10 cellular contexts compared by ENCODE assay signal in the genomic region with DNA sequence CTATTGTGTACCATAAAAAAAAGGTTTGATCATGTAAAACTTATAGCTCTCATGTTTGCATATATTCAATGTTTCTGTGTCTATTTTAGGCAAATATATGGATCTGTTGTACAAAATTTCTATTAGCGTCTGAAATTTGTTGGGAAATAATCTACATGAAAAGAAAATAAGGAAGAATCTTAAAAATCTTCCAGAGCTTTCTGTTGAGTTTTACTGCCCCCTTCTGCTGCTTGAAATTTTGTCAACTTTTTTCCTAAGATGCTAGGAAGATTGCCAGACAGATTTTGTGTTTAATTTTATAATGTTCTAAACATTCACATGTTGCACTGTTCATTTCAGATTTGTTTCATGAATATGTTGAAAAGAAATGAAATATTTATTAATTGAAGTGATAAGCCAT. TPM values are rescaled to one million over a fixed set of nuclear protein-coding genes. Genes with fewer than 3 reads are reported as not detected.
A peak's percentile ranks its signal among the peaks of the same experiment; 100 is the strongest.
DNase-seq lines count a peak whose midpoint lies in the region; ATAC-seq and TF ChIP-seq lines count a peak whose summit lies in the region.
"Had no signal": no experiment of that assay in that cellular context is flagged by ENCODE, and none has a peak within 500 bp of the region (broad histone marks: within the 10 kb centered on the region; RNA-seq: fewer than 3 reads in every experiment).

No MANE protein-coding gene starts in this region.

- H3K27ac ChIP-seq in GM23248 (peak overlapping the region; percentile 90), RWPE1 (no peak overlapping the region), epithelial cell of prostate (peak overlapping the region; percentile 99), stomach (peak overlapping the region in 1 of 5 donors; percentile 39)
- H3K27ac ChIP-seq: left lung had no signal

- POLR2A ChIA-PET in RWPE1 (lab: Yijun Ruan, JAX; ENCODE audit: low non-redundant PET), result no interaction called here

- H3K4me1 Mint-ChIP-seq in T-helper 17 cell, result peaks cover 10% of the 10 kb centered on the region

- ATAC-seq in T-helper 17 cell, result no peak
- ATAC-seq: activated T-cell treated with anti-CD3 and anti-CD28 coated beads, Interleukin-2, amount 50 U/mL, for 4 hours; left lung had no signal

- TF ChIP-seq EP300 in stomach (IDR thresholded peaks at IDR 0.05), result no peak

- H3K4me3 Mint-ChIP-seq in T-helper 17 cell, result no peak overlapping the region
- H3K4me3 Mint-ChIP-seq: activated T-cell treated with anti-CD3 and anti-CD28 coated beads, Interleukin-2, amount 50 U/mL, for 4 hours had no signal

- H3K4me1 ChIP-seq in GM23248 (ENCODE audit: insufficient read depth) (peaks cover 16% of the 10 kb centered on the region), stomach (peaks cover 0 to 23% (median 4%) of the 10 kb centered on the region in 4 donors)

- H3K9me2 ChIP-seq in GM23248 (ENCODE audit: insufficient read depth), result no peaks in the 10 kb centered on the region

- no peak for TF ChIP-seq POLR2A in stomach (IDR thresholded peaks at IDR 0.05)

- H3F3A ChIP-seq in GM23248 (ENCODE audit: insufficient read depth), result peaks cover 31% of the 10 kb centered on the region

- H3K4me3 ChIP-seq in GM23248 (peak overlapping the region; percentile 91), retinal pigment epithelial cell (ENCODE audit: low read length) (no peak overlapping the region), stomach (no peak overlapping the region)
- H3K4me3 ChIP-seq: left lung had no signal

- H3K27me3 ChIP-seq in GM23248 (replicated peaks; ENCODE audit: insufficient read depth), result no peaks in the 10 kb centered on the region
- H3K27me3 ChIP-seq in stomach, result peaks cover 0 to 11% (median 11%) of the 10 kb centered on the region in 3 donors

- H3K4me2 ChIP-seq in GM23248 (ENCODE audit: unreplicated experiment), result peak overlapping the region; percentile 89

- DNase-seq in GM23248 (peak; percentile 81), RWPE1 (ENCODE audit: low spot score) (no peak), epithelial cell of prostate (ENCODE audit: low read depth, low spot score) (no peak), retinal pigment epithelial cell (ENCODE audit: low read depth) (no peak), GOT3 (lab: John Stamatoyannopoulos, UW) (no peak), stomach (no peak), T-helper 17 cell (no peak)
- DNase-seq: activated T-cell treated with anti-CD3 and anti-CD28 coated beads, Interleukin-2, amount 50 U/mL, for 4 hours; left lung; stimulated activated CD8-positive, alpha-beta memory T cell treated with anti-CD3 and anti-CD28 coated beads, Interleukin-4, amount 100 ng/mL, for 48 hours had no signal

- peak; percentile 48 for TF ChIP-seq CTCF in RWPE1 (conservative IDR thresholded peaks at IDR 0.05; ENCODE audit: low read depth)
- TF ChIP-seq CTCF in retinal pigment epithelial cell (conservative IDR thresholded peaks at IDR 0.05; ENCODE audit: low read depth, low read length), result peak; percentile 40
- no peak for TF ChIP-seq CTCF in stomach (IDR thresholded peaks at IDR 0.05)

- H3K9ac ChIP-seq in GM23248, result peak overlapping the region; percentile 94

- CTCF ChIA-PET in RWPE1 (lab: Yijun Ruan, JAX), result interaction anchor here (0.5 to 1.5 kb wide), 4 partner anchors 72 to 870 kb away, joined by 3 to 4 read pairs (median 3); no protein-coding TSS in a partner anchor

- no peak overlapping the region for H3K27ac Mint-ChIP-seq in T-helper 17 cell

- in situ Hi-C loops in GM23248 (cut with MboI), result loop anchor here (10.0 kb wide), 2 partner anchors 198 to 302 kb away; no protein-coding TSS in a partner anchor

- intact Hi-C loops in stomach (cut with DNase I; ENCODE audit: low total_unique reads), result no loop called here

- no peaks in the 10 kb centered on the region for H4K20me1 ChIP-seq in GM23248 (ENCODE audit: insufficient read depth)

- H2AFZ ChIP-seq in GM23248, result peak overlapping the region; percentile 60

- H3K36me3 Mint-ChIP-seq in T-helper 17 cell (ENCODE audit: low read depth), result peaks cover 2% of the 10 kb centered on the region

- H3K9me3 ChIP-seq in GM23248 (ENCODE audit: low read depth) (peaks cover 6% of the 10 kb centered on the region), stomach (no peaks in the 10 kb centered on the region), T-helper 17 cell (ENCODE audit: control insufficient read depth, low read length, poor library complexity, severe bottlenecking) (no peaks in the 10 kb centered on the region)
- H3K9me3 ChIP-seq: left lung had no signal

- WGBS in GM23248 (ENCODE audit: low coverage in 1 of 2, low lambda C conversion rate in 2 of 2, missing lambda C conversion rate in 2 of 2), 2 experiments, result 2 to 4% methylated on average over 1 of the region's 1 CpG
- WGBS in stomach, 5 donors, result 53 to 62% (median 58%) methylated on average over 1 of the region's 1 CpG

- H3K79me2 ChIP-seq in GM23248 (ENCODE audit: insufficient read depth), result peaks cover 34% of the 10 kb centered on the region

- H3K36me3 ChIP-seq in GM23248 (ENCODE audit: low read depth), result peaks cover 4% of the 10 kb centered on the region; the same call in 1 of the 2 replicates
- no peaks in the 10 kb centered on the region for H3K36me3 ChIP-seq in stomach

- peaks cover 58% of the 10 kb centered on the region for H3K27me3 Mint-ChIP-seq in T-helper 17 cell

RNA-seq across cellular contexts. Expression of gene PTGS2, which starts 2.5 kb away (rescaled TPM):
- 67.9 and 69.3 TPM in 2 replicates for total RNA-seq in GM23248 (2014; rRNA removed; shearing (Covaris generic))
- polyA plus RNA-seq in GM23248 (2016; fragmentation: Nextera tagmentation; extraction: Ambion mirVana), result 50.4 and 50.8 TPM in 2 replicates
- total RNA-seq in stomach, result 10 to 100 TPM in 3 of 5 donors, 1 to 10 TPM in 1, not detected in 1; 3.5 to 46.9 (median 22.9) TPM
- polyA plus RNA-seq in stomach, result 1 to 10 TPM in 2 of 3 donors, under 1 TPM in 1; 0.65 to 4.6 (median 1.8) TPM
- 1 to 10 TPM; 3.5 to 6.4 TPM for total RNA-seq in T-helper 17 cell

Comparison
In these comparisons a context has a peak if more than half of its experiments do, and no peak if none do; other contexts are left out.
1. CTCF ChIP-seq: peak in RWPE1 (single experiment) and retinal pigment epithelial cell (single experiment); none in stomach (0 of 7).